In the genomic region with DNA sequence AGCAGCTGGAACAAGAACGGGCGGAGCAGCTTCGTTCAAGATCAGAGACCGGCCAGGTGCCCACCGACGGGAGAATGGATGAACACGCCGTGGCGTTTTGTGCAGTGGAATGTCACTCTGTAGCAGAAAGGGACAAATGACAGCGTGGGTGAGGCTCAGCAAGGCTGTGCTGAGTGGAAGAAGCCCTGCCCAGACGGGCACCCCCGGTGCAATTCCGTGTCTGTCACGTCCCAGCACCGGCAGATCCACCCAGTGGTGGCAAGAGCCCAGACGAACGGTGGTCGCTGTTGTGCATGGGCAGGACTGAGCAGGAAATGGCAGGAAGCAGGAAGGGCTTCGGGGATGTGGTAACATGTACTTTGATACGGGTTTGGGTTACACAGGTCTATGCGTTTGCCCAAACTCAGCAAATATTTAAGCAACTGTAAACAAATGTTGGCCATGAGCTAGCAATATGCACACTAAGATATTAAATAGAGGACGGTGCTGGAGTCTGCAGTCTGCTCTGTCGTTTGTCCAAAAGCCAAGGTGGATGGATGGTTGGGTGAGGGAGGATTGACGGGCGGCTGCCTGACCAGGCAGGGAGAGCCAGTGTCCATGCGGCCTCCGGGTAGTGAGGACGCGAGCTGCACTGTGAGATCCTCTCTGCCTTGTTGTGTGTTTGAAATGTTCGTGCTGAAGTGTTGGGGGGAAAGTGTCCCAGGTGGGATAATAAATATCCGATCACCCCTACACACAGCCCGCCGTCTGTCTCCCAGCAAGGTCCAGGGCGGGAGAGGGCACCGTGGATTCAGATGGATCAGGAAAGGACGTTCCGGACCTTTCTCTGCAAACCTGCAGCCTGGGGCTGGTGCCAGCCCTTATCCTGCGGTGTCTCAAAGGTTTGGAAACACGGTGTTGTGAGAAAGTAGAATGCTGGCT, we compare ENCODE assay signal across 1 cellular context.
A peak's percentile ranks its signal among the peaks of the same experiment; 100 is the strongest.
TF ChIP-seq lines count a peak whose summit lies in the region.

No MANE protein-coding gene starts in this region.

TF ChIP-seq in HepG2, 621 proteins besides CTCF, POLR2A, EP300 and RAD21 (continued from another document and continues in another):
- TF ChIP-seq, protein P1, sequence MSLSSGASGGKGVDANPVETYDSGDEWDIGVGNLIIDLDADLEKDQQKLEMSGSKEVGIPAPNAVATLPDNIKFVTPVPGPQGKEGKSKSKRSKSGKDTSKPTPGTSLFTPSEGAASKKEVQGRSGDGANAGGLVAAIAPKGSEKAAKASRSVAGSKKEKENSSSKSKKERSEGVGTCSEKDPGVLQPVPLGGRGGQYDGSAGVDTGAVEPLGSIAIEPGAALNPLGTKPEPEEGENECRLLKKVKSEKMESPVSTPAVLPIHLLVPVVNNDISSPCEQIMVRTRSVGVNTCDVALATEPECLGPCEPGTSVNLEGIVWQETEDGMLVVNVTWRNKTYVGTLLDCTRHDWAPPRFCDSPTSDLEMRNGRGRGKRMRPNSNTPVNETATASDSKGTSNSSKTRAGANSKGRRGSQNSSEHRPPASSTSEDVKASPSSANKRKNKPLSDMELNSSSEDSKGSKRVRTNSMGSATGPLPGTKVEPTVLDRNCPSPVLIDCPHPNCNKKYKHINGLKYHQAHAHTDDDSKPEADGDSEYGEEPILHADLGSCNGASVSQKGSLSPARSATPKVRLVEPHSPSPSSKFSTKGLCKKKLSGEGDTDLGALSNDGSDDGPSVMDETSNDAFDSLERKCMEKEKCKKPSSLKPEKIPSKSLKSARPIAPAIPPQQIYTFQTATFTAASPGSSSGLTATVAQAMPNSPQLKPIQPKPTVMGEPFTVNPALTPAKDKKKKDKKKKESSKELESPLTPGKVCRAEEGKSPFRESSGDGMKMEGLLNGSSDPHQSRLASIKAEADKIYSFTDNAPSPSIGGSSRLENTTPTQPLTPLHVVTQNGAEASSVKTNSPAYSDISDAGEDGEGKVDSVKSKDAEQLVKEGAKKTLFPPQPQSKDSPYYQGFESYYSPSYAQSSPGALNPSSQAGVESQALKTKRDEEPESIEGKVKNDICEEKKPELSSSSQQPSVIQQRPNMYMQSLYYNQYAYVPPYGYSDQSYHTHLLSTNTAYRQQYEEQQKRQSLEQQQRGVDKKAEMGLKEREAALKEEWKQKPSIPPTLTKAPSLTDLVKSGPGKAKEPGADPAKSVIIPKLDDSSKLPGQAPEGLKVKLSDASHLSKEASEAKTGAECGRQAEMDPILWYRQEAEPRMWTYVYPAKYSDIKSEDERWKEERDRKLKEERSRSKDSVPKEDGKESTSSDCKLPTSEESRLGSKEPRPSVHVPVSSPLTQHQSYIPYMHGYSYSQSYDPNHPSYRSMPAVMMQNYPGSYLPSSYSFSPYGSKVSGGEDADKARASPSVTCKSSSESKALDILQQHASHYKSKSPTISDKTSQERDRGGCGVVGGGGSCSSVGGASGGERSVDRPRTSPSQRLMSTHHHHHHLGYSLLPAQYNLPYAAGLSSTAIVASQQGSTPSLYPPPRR (CRISPR knock-in tag; IDR thresholded peaks at IDR 0.05; ENCODE audit: borderline replicate concordance) = peak; percentile 96
- TF ChIP-seq GMEB1 (CRISPR knock-in tag; IDR thresholded peaks at IDR 0.05; ENCODE audit: borderline replicate concordance) = peak; percentile 55; the same call in 1 of the 2 replicates
- no peak; the same call in 1 of the 2 replicates for TF ChIP-seq NFKB2 (CRISPR knock-in tag; IDR thresholded peaks at IDR 0.05; ENCODE audit: borderline replicate concordance)
- peak; percentile 60; the same call in 1 of the 2 replicates for TF ChIP-seq ZNF619 (CRISPR knock-in tag; IDR thresholded peaks at IDR 0.05)
- TF ChIP-seq ZBTB46 (CRISPR knock-in tag; IDR thresholded peaks at IDR 0.05; ENCODE audit: borderline replicate concordance) = peak; percentile 82; the same call in 1 of the 2 replicates
- TF ChIP-seq HMGXB4 (CRISPR knock-in tag; IDR thresholded peaks at IDR 0.05; ENCODE audit: borderline replicate concordance in 1 of 2, low read depth in 1 of 2) = peak; percentile 24 to 57; a peak in 2 of 4 replicates
- TF ChIP-seq, protein P2, sequence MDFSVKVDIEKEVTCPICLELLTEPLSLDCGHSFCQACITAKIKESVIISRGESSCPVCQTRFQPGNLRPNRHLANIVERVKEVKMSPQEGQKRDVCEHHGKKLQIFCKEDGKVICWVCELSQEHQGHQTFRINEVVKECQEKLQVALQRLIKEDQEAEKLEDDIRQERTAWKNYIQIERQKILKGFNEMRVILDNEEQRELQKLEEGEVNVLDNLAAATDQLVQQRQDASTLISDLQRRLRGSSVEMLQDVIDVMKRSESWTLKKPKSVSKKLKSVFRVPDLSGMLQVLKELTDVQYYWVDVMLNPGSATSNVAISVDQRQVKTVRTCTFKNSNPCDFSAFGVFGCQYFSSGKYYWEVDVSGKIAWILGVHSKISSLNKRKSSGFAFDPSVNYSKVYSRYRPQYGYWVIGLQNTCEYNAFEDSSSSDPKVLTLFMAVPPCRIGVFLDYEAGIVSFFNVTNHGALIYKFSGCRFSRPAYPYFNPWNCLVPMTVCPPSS (IDR thresholded peaks at IDR 0.05) = no peak
- TF ChIP-seq CBX5 (CRISPR knock-in tag; IDR thresholded peaks at IDR 0.05; ENCODE audit: borderline replicate concordance) = peak; percentile 93; the same call in 1 of the 2 replicates
- no peak for TF ChIP-seq MATR3 (CRISPR knock-in tag; IDR thresholded peaks at IDR 0.05)
- peak; percentile 97 for TF ChIP-seq MED1 (CRISPR knock-in tag; IDR thresholded peaks at IDR 0.05)
- TF ChIP-seq CENPT (CRISPR knock-in tag; IDR thresholded peaks at IDR 0.05; ENCODE audit: low read depth) = no peak
- no peak for TF ChIP-seq ZNF30 (CRISPR knock-in tag; IDR thresholded peaks at IDR 0.05)
- TF ChIP-seq ZNF598 (CRISPR knock-in tag; IDR thresholded peaks at IDR 0.05; ENCODE audit: borderline replicate concordance) = no peak; the same call in 1 of the 2 replicates
- TF ChIP-seq KAT2B (IDR thresholded peaks at IDR 0.05; ENCODE audit: borderline replicate concordance, low read depth, low read length) = no peak
- TF ChIP-seq BCL3 (CRISPR knock-in tag; IDR thresholded peaks at IDR 0.05) = peak; percentile 83
- TF ChIP-seq EZH2 (conservative IDR thresholded peaks at IDR 0.05; ENCODE audit: low read depth, low read length) = no peak
- peak; percentile 49; the same call in 1 of the 2 replicates for TF ChIP-seq CAMTA2 (CRISPR knock-in tag; IDR thresholded peaks at IDR 0.05; ENCODE audit: borderline replicate concordance)
- TF ChIP-seq, protein P3, sequence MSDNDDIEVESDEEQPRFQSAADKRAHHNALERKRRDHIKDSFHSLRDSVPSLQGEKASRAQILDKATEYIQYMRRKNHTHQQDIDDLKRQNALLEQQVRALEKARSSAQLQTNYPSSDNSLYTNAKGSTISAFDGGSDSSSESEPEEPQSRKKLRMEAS (IDR thresholded peaks at IDR 0.05) = peak; percentile 49; the same call in 1 of the 2 replicates
- TF ChIP-seq, protein P4, sequence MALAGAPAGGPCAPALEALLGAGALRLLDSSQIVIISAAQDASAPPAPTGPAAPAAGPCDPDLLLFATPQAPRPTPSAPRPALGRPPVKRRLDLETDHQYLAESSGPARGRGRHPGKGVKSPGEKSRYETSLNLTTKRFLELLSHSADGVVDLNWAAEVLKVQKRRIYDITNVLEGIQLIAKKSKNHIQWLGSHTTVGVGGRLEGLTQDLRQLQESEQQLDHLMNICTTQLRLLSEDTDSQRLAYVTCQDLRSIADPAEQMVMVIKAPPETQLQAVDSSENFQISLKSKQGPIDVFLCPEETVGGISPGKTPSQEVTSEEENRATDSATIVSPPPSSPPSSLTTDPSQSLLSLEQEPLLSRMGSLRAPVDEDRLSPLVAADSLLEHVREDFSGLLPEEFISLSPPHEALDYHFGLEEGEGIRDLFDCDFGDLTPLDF (CRISPR knock-in tag; IDR thresholded peaks at IDR 0.05) = no peak
- 0 out of 2 replicates have a peak, but pooled peaks have one; percentile 12 for TF ChIP-seq GATA4 (IDR thresholded peaks at IDR 0.05; ENCODE audit: borderline replicate concordance, low read depth)
- peak; percentile 80 for TF ChIP-seq CREM (IDR thresholded peaks at IDR 0.05)
- no peak for TF ChIP-seq CREM (CRISPR knock-in tag; IDR thresholded peaks at IDR 0.05)
- TF ChIP-seq, protein P5, sequence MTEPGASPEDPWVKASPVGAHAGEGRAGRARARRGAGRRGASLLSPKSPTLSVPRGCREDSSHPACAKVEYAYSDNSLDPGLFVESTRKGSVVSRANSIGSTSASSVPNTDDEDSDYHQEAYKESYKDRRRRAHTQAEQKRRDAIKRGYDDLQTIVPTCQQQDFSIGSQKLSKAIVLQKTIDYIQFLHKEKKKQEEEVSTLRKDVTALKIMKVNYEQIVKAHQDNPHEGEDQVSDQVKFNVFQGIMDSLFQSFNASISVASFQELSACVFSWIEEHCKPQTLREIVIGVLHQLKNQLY (CRISPR knock-in tag; IDR thresholded peaks at IDR 0.05) = peak; percentile 89; the same call in 1 of the 2 replicates
- no peak for TF ChIP-seq ZFP37 (CRISPR knock-in tag; IDR thresholded peaks at IDR 0.05; ENCODE audit: borderline replicate concordance)
- peak; percentile 94 for TF ChIP-seq CEBPG (CRISPR knock-in tag; IDR thresholded peaks at IDR 0.05)
- peak; percentile 99 for TF ChIP-seq ZNF780A (CRISPR knock-in tag; IDR thresholded peaks at IDR 0.05)
- no peak for TF ChIP-seq ZFP62 (CRISPR knock-in tag; IDR thresholded peaks at IDR 0.05)
- TF ChIP-seq, protein P6, sequence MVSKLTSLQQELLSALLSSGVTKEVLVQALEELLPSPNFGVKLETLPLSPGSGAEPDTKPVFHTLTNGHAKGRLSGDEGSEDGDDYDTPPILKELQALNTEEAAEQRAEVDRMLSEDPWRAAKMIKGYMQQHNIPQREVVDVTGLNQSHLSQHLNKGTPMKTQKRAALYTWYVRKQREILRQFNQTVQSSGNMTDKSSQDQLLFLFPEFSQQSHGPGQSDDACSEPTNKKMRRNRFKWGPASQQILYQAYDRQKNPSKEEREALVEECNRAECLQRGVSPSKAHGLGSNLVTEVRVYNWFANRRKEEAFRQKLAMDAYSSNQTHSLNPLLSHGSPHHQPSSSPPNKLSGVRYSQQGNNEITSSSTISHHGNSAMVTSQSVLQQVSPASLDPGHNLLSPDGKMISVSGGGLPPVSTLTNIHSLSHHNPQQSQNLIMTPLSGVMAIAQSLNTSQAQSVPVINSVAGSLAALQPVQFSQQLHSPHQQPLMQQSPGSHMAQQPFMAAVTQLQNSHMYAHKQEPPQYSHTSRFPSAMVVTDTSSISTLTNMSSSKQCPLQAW (CRISPR knock-in tag; IDR thresholded peaks at IDR 0.05) = peak; percentile 89
- peak; percentile 81 for TF ChIP-seq RXRB (CRISPR knock-in tag; IDR thresholded peaks at IDR 0.05; ENCODE audit: borderline replicate concordance)
- peak; percentile 41 for TF ChIP-seq ZNF891 (CRISPR knock-in tag; IDR thresholded peaks at IDR 0.05)
- TF ChIP-seq ZBTB37 (CRISPR knock-in tag; IDR thresholded peaks at IDR 0.05) = 0 out of 2 replicates have a peak, but pooled peaks have one; percentile 81
- peak; percentile 63; the same call in 1 of the 2 replicates for TF ChIP-seq ZNF33A (CRISPR knock-in tag; IDR thresholded peaks at IDR 0.05; ENCODE audit: borderline replicate concordance)
- TF ChIP-seq MLLT10 (CRISPR knock-in tag; IDR thresholded peaks at IDR 0.05) = no peak
